Comparison of ENCODE assay signal across 11 cellular contexts in the genomic region with DNA sequence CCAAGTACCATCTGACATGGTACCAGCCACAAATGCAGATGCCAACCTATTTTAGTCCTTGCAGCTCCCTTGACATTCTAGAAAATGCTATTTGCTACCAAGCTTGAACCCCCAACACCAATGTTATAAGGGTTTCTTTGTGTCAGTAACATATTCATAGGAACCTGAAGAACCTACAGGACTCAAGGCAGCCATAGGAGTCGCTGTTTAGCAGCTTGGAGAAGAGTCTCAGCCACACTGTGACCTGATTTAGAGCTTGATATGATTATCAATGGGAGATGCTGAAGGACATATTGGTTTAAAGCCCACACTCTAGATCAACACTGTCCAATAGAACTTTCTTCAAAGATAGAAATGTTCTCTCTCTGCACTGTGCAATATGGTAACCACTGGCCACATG. TPM values are rescaled to one million over a fixed set of nuclear protein-coding genes. Genes with fewer than 3 reads are reported as not detected.
DNase-seq lines count a peak whose midpoint lies in the region; TF ChIP-seq lines count a peak whose summit lies in the region.
"Had no signal": no experiment of that assay in that cellular context is flagged by ENCODE, and none has a peak within 500 bp of the region (broad histone marks: within the 10 kb centered on the region; RNA-seq: fewer than 3 reads in every experiment).

No MANE protein-coding gene starts in this region.

- H3K36me3 ChIP-seq in SU-DHL-6 (ENCODE audit: low read length), result no peaks in the 10 kb centered on the region

- H3F3A ChIP-seq in SU-DHL-6 (ENCODE audit: insufficient read depth), result no peaks in the 10 kb centered on the region

- no peak overlapping the region for H3K4me3 ChIP-seq in HFF-Myc (replicated peaks; ENCODE audit: low read depth, low read length)
- no peak overlapping the region for H3K4me3 ChIP-seq in SU-DHL-6 (ENCODE audit: insufficient read depth, low read length, poor library complexity, severe bottlenecking)

- H3K9me2 ChIP-seq in SU-DHL-6 (replicated peaks; ENCODE audit: insufficient read depth, low read length), result no peaks in the 10 kb centered on the region

- H3K27ac ChIP-seq in SU-DHL-6 (ENCODE audit: low read depth, low read length), result no peak overlapping the region

- no peak overlapping the region for H3K4me2 ChIP-seq in SU-DHL-6 (ENCODE audit: low read depth, low read length, poor library complexity, severe bottlenecking)

- H2AFZ ChIP-seq in SU-DHL-6 (ENCODE audit: low read depth, low read length, severe bottlenecking), result no peak overlapping the region

- DNase-seq in Daoy (ENCODE audit: low read depth) (peak; percentile 9), HFF-Myc (ENCODE audit: extremely low read depth, low read depth) (no peak), germinal center (ENCODE audit: low spot score) (peak; percentile 22), HPDE6-E6E7 (ENCODE audit: extremely low spot score) (no peak), ureter (ENCODE audit: low spot score) (no peak), activated T-cell treated with anti-CD3 and anti-CD28 coated beads for 4 hours (no peak), hepatic stellate cell (ENCODE audit: low spot score) (no peak)
- DNase-seq: activated CD4-positive, CD25-positive, alpha-beta regulatory T cell treated with anti-CD3 and anti-CD28 coated beads, Interleukin-2, amount 50 U/mL, for 72 hours; Caco-2; NCI-H345 had no signal

- H4K20me1 ChIP-seq in SU-DHL-6 (ENCODE audit: low read depth, low read length), result no peaks in the 10 kb centered on the region

- H3K27me3 ChIP-seq in SU-DHL-6 (ENCODE audit: low read length), result no peaks in the 10 kb centered on the region

- TF ChIP-seq CTCF in HFF-Myc (IDR thresholded peaks at IDR 0.05; ENCODE audit: low read depth, low read length, missing control alignments) (peak; percentile 30), SU-DHL-6 (IDR thresholded peaks at IDR 0.05; ENCODE audit: insufficient read depth, low read length, poor library complexity, severe bottlenecking) (peak; percentile 19)

- H3K9me3 ChIP-seq in SU-DHL-6 (ENCODE audit: insufficient read depth, low read length), result no peaks in the 10 kb centered on the region
- H3K9me3 ChIP-seq: Caco-2 had no signal

- no peak overlapping the region for H3K9ac ChIP-seq in SU-DHL-6 (ENCODE audit: low read length)

- H3K79me2 ChIP-seq in SU-DHL-6 (ENCODE audit: insufficient read depth, low read length), result no peaks in the 10 kb centered on the region

RNA-seq across cellular contexts. Expression of a gene that starts 6.4 kb away (rescaled TPM):
- 72.8 and 80.6 TPM in 2 replicates for total RNA-seq in Daoy (2014; rRNA removed; shearing (Covaris generic))
- 85.1 TPM for total RNA-seq in ureter

Comparison
In these comparisons a context has a peak if more than half of its experiments do, and no peak if none do; other contexts are left out.
1. DNase-seq: peak in Daoy (single experiment) and germinal center (single experiment); none in HFF-Myc (single experiment), HPDE6-E6E7 (single experiment), ureter (single experiment), activated T-cell treated with anti-CD3 and anti-CD28 coated beads for 4 hours (single experiment) and hepatic stellate cell (single experiment).